In genomic region chr5:79241535-79241979, GRCh38 we compare ENCODE assay signal across 20 cellular contexts. TPM values are rescaled to one million over a fixed set of nuclear protein-coding genes. Genes with fewer than 3 reads are reported as not detected.
DNase-seq lines count a peak whose midpoint lies in the region; ATAC-seq and TF ChIP-seq lines count a peak whose summit lies in the region.
"Had no signal": no experiment of that assay in that cellular context is flagged by ENCODE, and none has a peak within 500 bp of the region (broad histone marks: within the 10 kb centered on the region; RNA-seq: fewer than 3 reads in every experiment).

No MANE protein-coding gene starts in this region.

- H3K27ac Mint-ChIP-seq in WTC11: peak overlapping the region; percentile 74; the same call in 1 of the 2 replicates
- peak overlapping the region in 1 of 10 donors; percentile 43 for H3K27ac Mint-ChIP-seq in naive thymus-derived CD8-positive, alpha-beta T cell
- H3K27ac Mint-ChIP-seq: neural progenitor cell; T-helper 2 cell treated with Interferon-gamma antibody and Interleukin-4, amounts not matched to agents 5 μg/mL and 100 μg/mL, for 36 hours had no signal

- H3K9me3 Mint-ChIP-seq in WTC11: no peaks in the 10 kb centered on the region
- no peaks in the 10 kb centered on the region for H3K9me3 Mint-ChIP-seq in naive thymus-derived CD8-positive, alpha-beta T cell
- H3K9me3 Mint-ChIP-seq: activated naive CD4-positive, alpha-beta T cell treated with anti-CD3 and anti-CD28 coated beads, Interleukin-2, amount 50 U/mL, for 72 hours; neural progenitor cell; T-helper 2 cell treated with Interferon-gamma antibody and Interleukin-4, amounts not matched to agents 5 μg/mL and 100 μg/mL, for 36 hours had no signal

- no peaks in the 10 kb centered on the region for H3K27me3 Mint-ChIP-seq in WTC11 (ENCODE audit: low read depth)
- H3K27me3 Mint-ChIP-seq in naive thymus-derived CD8-positive, alpha-beta T cell: no peaks in the 10 kb centered on the region

- CTCF ChIA-PET in WTC11 (lab: Charles Lee): no interaction called here

- POLR2A ChIA-PET in WTC11 (lab: Charles Lee): interaction anchor here (0.6 kb wide), 1 partner anchor 22 kb away, joined by 5 read pairs; no protein-coding TSS in a partner anchor
- POLR2A ChIA-PET in naive thymus-derived CD8-positive, alpha-beta T cell (lab: Charles Lee): no interaction called here

- no peak for TF ChIP-seq CTCF in WTC11 (IDR thresholded peaks at IDR 0.05)

- peak; percentile 14 for DNase-seq in NCI-H82 (lab: John Stamatoyannopoulos, UW)
- DNase-seq in NCI-H82 treated with DMSO at 0.1 percent for 48 hours (lab: John Stamatoyannopoulos, UW; ENCODE audit: unreplicated experiment): no peak
- DNase-seq in HCEC 1CT: peak; percentile 36
- no peak for DNase-seq in WTC11 (ENCODE audit: low spot score)
- no peak for DNase-seq in naive thymus-derived CD8-positive, alpha-beta T cell
- DNase-seq in AML-193 (lab: John Stamatoyannopoulos, UW): no peak
- DNase-seq: 8988T; activated CD8-positive, alpha-beta memory T cell treated with anti-CD3 and anti-CD28 coated beads, Interleukin-2, amount 50 U/mL, for 48 hours; C1 segment of cervical spinal cord; DMS79; heart right ventricle; NCI-H2029 treated with DMSO at 0.1 percent for 48 hours; NCI-H510A; stimulated activated naive CD8-positive, alpha-beta T cell treated with anti-CD3 and anti-CD28 coated beads, Interleukin-15, Interleukin-2, amounts not matched to agents 100 U/mL and 50 U/mL, for 24 hours; transverse colon had no signal

- no peak for ATAC-seq in WTC11
- no peak for ATAC-seq in naive thymus-derived CD8-positive, alpha-beta T cell
- no peak for ATAC-seq in HG03442 (IDR thresholded peaks at IDR 0.05; ENCODE audit: unreplicated experiment)
- no peak for ATAC-seq in GM19467 (IDR thresholded peaks at IDR 0.05; ENCODE audit: unreplicated experiment)
- ATAC-seq: heart right ventricle; stimulated activated naive CD8-positive, alpha-beta T cell treated with anti-CD3 and anti-CD28 coated beads, Interleukin-15, Interleukin-2, amounts not matched to agents 100 U/mL and 50 U/mL, for 24 hours had no signal

- H3K4me3 Mint-ChIP-seq in WTC11: no peak overlapping the region
- H3K4me3 Mint-ChIP-seq in naive thymus-derived CD8-positive, alpha-beta T cell: peak overlapping the region in 9 of 10 donors; percentile 20 to 86 (median 62)
- H3K4me3 Mint-ChIP-seq: neural progenitor cell; T-helper 2 cell treated with Interferon-gamma antibody and Interleukin-4, amounts not matched to agents 5 μg/mL and 100 μg/mL, for 36 hours had no signal

- peaks cover 60% of the 10 kb centered on the region for H3K4me1 Mint-ChIP-seq in WTC11
- H3K4me1 Mint-ChIP-seq in naive thymus-derived CD8-positive, alpha-beta T cell: peaks cover 34 to 82% (median 80%) of the 10 kb centered on the region in 4 donors

- H3K36me3 Mint-ChIP-seq in WTC11: no peaks in the 10 kb centered on the region
- peaks cover 0 to 9% (median 2%) of the 10 kb centered on the region in 3 donors for H3K36me3 Mint-ChIP-seq in naive thymus-derived CD8-positive, alpha-beta T cell

TF ChIP-seq in WTC11, 78 proteins besides CTCF, POLR2A, EP300 and RAD21 (continues in another document):
- TF ChIP-seq OVOL2 (CRISPR knock-in tag; IDR thresholded peaks at IDR 0.05; ENCODE audit: borderline replicate concordance) (no peak), GRHL2 (CRISPR knock-in tag; IDR thresholded peaks at IDR 0.05; ENCODE audit: insufficient replicate concordance, severe bottlenecking) (no peak), AR (CRISPR knock-in tag; IDR thresholded peaks at IDR 0.05) (no peak), ETV6 (CRISPR knock-in tag; IDR thresholded peaks at IDR 0.05) (no peak), IRF1 (CRISPR knock-in tag; IDR thresholded peaks at IDR 0.05) (no peak), SOX15 (CRISPR knock-in tag; IDR thresholded peaks at IDR 0.05) (no peak), ARID4B (CRISPR knock-in tag; IDR thresholded peaks at IDR 0.05; ENCODE audit: borderline replicate concordance) (no peak), ERG (CRISPR knock-in tag; IDR thresholded peaks at IDR 0.05) (no peak), TCF7 (CRISPR knock-in tag; IDR thresholded peaks at IDR 0.05; ENCODE audit: low read depth) (no peak), ZNF416 (CRISPR knock-in tag; IDR thresholded peaks at IDR 0.05) (no peak), JUN (CRISPR knock-in tag; IDR thresholded peaks at IDR 0.05) (no peak), PREB (CRISPR knock-in tag; IDR thresholded peaks at IDR 0.05; ENCODE audit: borderline replicate concordance) (no peak), ZNF263 (CRISPR knock-in tag; IDR thresholded peaks at IDR 0.05; ENCODE audit: low read depth) (no peak)

RNA-seq across cellular contexts. Expression of gene JMY, which starts 5.6 kb away (rescaled TPM):
- 12.4 to 12.5 TPM (median 12.4 TPM) in 3 replicates for total RNA-seq in WTC11 (2021)
- total RNA-seq in naive thymus-derived CD8-positive, alpha-beta T cell: 10 to 100 TPM; 27.1 to 27.3 TPM
- polyA plus RNA-seq in naive thymus-derived CD8-positive, alpha-beta T cell: 1 to 10 TPM; 5.3 to 5.7 (median 5.6) TPM

Comparison
In these comparisons a context has a peak if more than half of its experiments do, and no peak if none do; other contexts are left out.
1. DNase-seq: peak in NCI-H82 (single experiment) and HCEC 1CT (single experiment); none in NCI-H82 treated with DMSO at 0.1 percent for 48 hours (single experiment), WTC11 (single experiment), naive thymus-derived CD8-positive, alpha-beta T cell (0 of 10) and AML-193 (0 of 2).